ENCODE assay signal across 8 cellular contexts in genomic region chr14:85535916-85536834, GRCh38. TPM values are rescaled to one million over a fixed set of nuclear protein-coding genes. Genes with fewer than 3 reads are reported as not detected.
DNase-seq lines count a peak whose midpoint lies in the region; ATAC-seq and TF ChIP-seq lines count a peak whose summit lies in the region.

No MANE protein-coding gene starts in this region.

- H3K27me3 Mint-ChIP-seq in type B pancreatic cell, result peaks cover 54% of the 10 kb centered on the region

- H3K4me3 ChIP-seq in adrenal gland, result peak overlapping the region in 1 of 4 donors; percentile 65

- no peak for ATAC-seq in HG02840 (IDR thresholded peaks at IDR 0.05; ENCODE audit: low FRiP score, unreplicated experiment)
- ATAC-seq in GM18502 (IDR thresholded peaks at IDR 0.05; ENCODE audit: poor library complexity, unreplicated experiment), result no peak

- no peak for TF ChIP-seq POLR2A in adrenal gland (IDR thresholded peaks at IDR 0.05)

- peak in 5 of 6 experiments; percentile 27 to 70 (median 55) for TF ChIP-seq CTCF in adrenal gland (IDR thresholded peaks at IDR 0.05)
- TF ChIP-seq CTCF in type B pancreatic cell (conservative IDR thresholded peaks at IDR 0.05), result peak; percentile 67

- peaks cover 21% of the 10 kb centered on the region for H3K27me3 ChIP-seq in adrenal gland

- peaks cover 11% of the 10 kb centered on the region for H3K36me3 Mint-ChIP-seq in type B pancreatic cell

- H3K4me3 Mint-ChIP-seq in type B pancreatic cell, result peak overlapping the region; percentile 90

- H3K36me3 ChIP-seq in adrenal gland (replicated peaks in 1 of 2), result no peaks in the 10 kb centered on the region

- peaks cover 0 to 12% of the 10 kb centered on the region in 2 donors for H3K4me1 ChIP-seq in adrenal gland (replicated peaks in 1 of 2)

- no peaks in the 10 kb centered on the region for H3K9me3 Mint-ChIP-seq in type B pancreatic cell

- intact Hi-C loops in adrenal gland (cut with DNase I), result loop anchor here in 1 of 2 donors (10.0 kb wide), 1 partner anchor 341 kb away; no protein-coding TSS in a partner anchor

- peaks cover 21% of the 10 kb centered on the region for H3K4me1 Mint-ChIP-seq in type B pancreatic cell (ENCODE audit: unreplicated experiment)

- DNase-seq in NCI-H1694 treated with DMSO at 0.1 percent for 48 hours (lab: John Stamatoyannopoulos, UW) (peak; percentile 73), NCI-H1694 (lab: John Stamatoyannopoulos, UW) (no peak), adrenal gland (peak in 4 of 7 donors; percentile 36 to 52 (median 39)), iris pigment epithelial cell (ENCODE audit: low read depth) (peak; percentile 80), type B pancreatic cell (ENCODE audit: extremely low spot score, unreplicated experiment) (no peak), ecto neural progenitor cell (ENCODE audit: low spot score) (no peak)

- H3K27ac Mint-ChIP-seq in type B pancreatic cell, result peak overlapping the region; percentile 25

- H3K27ac ChIP-seq in adrenal gland, result peak overlapping the region in 2 of 5 donors; percentile 45 to 57

- 21 to 28% (median 26%) methylated on average over 8 of the region's 8 CpGs for WGBS in adrenal gland, 4 donors

- no peaks in the 10 kb centered on the region for H3K9me3 ChIP-seq in adrenal gland (replicated peaks in 1 of 3)

RNA-seq across cellular contexts. Expression of gene FLRT2, which starts 6.2 kb away (rescaled TPM):
- total RNA-seq in adrenal gland, result 10 to 100 TPM in 6 of 8 donors, 1 to 10 TPM in 2; 3.3 to 36.7 (median 17.4) TPM
- polyA plus RNA-seq in adrenal gland, result 10 to 100 TPM in 2 of 3 donors, 1 to 10 TPM in 1; 8.2 to 20.3 (median 15.3) TPM
- total RNA-seq in type B pancreatic cell (ENCODE audit: low replicate concordance), result 30.3 and 127 TPM in 2 replicates

Comparison
In these comparisons a context has a peak if more than half of its experiments do, and no peak if none do; other contexts are left out.
1. DNase-seq: peak in NCI-H1694 treated with DMSO at 0.1 percent for 48 hours (single experiment), adrenal gland (4 of 7) and iris pigment epithelial cell (single experiment); none in NCI-H1694 (single experiment), type B pancreatic cell (single experiment) and ecto neural progenitor cell (single experiment).